Comparison of ENCODE assay signal across 9 cellular contexts in the genomic region with DNA sequence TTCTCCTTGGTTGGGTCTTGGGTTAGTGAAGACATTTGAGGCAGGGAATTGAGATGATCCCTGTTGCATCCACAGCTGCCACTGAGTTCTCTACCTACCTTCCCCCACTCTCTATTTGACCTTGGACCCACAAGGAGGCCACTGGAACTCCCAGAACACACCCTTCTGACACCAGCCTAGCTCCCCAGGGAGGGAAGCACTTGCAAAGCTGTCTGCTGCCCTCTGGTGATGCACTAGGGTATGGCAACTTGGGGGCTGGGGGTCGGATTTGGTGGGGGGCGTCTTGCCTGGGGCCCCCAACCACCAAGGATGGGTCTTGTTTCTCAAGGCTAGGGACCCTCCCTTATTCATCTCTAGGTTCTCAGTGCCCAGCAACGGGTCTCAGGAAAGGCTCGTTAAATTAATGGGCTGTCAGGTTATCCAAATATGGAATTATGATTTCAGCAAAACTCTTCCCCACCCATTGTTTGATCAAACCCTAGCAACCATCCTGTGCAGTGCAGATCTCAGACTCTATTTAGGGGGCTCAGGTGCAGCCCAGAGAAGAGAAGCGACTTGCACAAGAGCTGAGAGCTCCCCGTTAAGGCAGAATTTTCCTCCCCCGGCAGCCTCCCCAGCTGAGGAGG.
A peak's percentile ranks its signal among the peaks of the same experiment; 100 is the strongest.
DNase-seq lines count a peak whose midpoint lies in the region; ATAC-seq and TF ChIP-seq lines count a peak whose summit lies in the region.
"Had no signal": no experiment of that assay in that cellular context is flagged by ENCODE, and none has a peak within 500 bp of the region (broad histone marks: within the 10 kb centered on the region; RNA-seq: fewer than 3 reads in every experiment).

No MANE protein-coding gene starts in this region.

- H3K9me3 Mint-ChIP-seq in activated CD8-positive, alpha-beta T cell treated with anti-CD3 and anti-CD28 coated beads for 36 hours, result no peaks in the 10 kb centered on the region

- H2BK5ac ChIP-seq in mesendoderm (ENCODE audit: low read length), result no peak overlapping the region

- no peak overlapping the region for H4K8ac ChIP-seq in mesendoderm (ENCODE audit: low read depth, low read length)

- H2AK5ac ChIP-seq in mesendoderm (ENCODE audit: low read length), result no peak overlapping the region

- H3K18ac ChIP-seq in mesendoderm (ENCODE audit: low read length), result no peak overlapping the region

- H4K5ac ChIP-seq in mesendoderm (ENCODE audit: low read length), result no peak overlapping the region

- H3K36me3 Mint-ChIP-seq in activated CD8-positive, alpha-beta T cell treated with anti-CD3 and anti-CD28 coated beads for 36 hours (ENCODE audit: low read depth), result no peaks in the 10 kb centered on the region

- ATAC-seq in activated CD8-positive, alpha-beta T cell treated with anti-CD3 and anti-CD28 coated beads for 36 hours, result no peak
- no peak for ATAC-seq in GM19467 (IDR thresholded peaks at IDR 0.05; ENCODE audit: unreplicated experiment)

- H3K36me3 ChIP-seq in mesendoderm (ENCODE audit: control insufficient read depth, insufficient read depth, low read length), result no peaks in the 10 kb centered on the region

- no peak overlapping the region for H3K23ac ChIP-seq in mesendoderm (ENCODE audit: low read length)

- intact Hi-C loops in activated CD8-positive, alpha-beta T cell treated with anti-CD3 and anti-CD28 coated beads for 36 hours (cut with micrococcal nuclease), result no loop called here

- no peaks in the 10 kb centered on the region for H3K27me3 ChIP-seq in mesendoderm (ENCODE audit: insufficient read depth, low read length, poor library complexity)

- peaks cover 4% of the 10 kb centered on the region for H3K27me3 Mint-ChIP-seq in activated CD8-positive, alpha-beta T cell treated with anti-CD3 and anti-CD28 coated beads for 36 hours

- H3K79me1 ChIP-seq in mesendoderm (ENCODE audit: low read length), result no peaks in the 10 kb centered on the region

- CTCF ChIA-PET in activated CD8-positive, alpha-beta T cell treated with anti-CD3 and anti-CD28 coated beads for 36 hours (lab: Charles Lee), result interaction anchor here (0.6 kb wide), 1 partner anchor 11 kb away, joined by 3 read pairs; no protein-coding TSS in a partner anchor

- WGBS in mesendoderm (ENCODE audit: extremely low coverage, insufficient coverage, low lambda C conversion rate), result no CpG with 5 or more reads among the region's 7 CpGs

- DNase-seq in NCI-H1092 treated with DMSO at 0.1 percent for 48 hours (lab: John Stamatoyannopoulos, UW), result peak; percentile 28
- DNase-seq in NCI-H1092 (lab: John Stamatoyannopoulos, UW), result no peak
- DNase-seq in GM13976 (ENCODE audit: low spot score), result no peak
- DNase-seq in activated CD8-positive, alpha-beta T cell treated with anti-CD3 and anti-CD28 coated beads for 36 hours, result peak; percentile 23
- peak; percentile 32 for DNase-seq in mesendoderm
- DNase-seq in OCI-M2 (lab: John Stamatoyannopoulos, UW; ENCODE audit: unreplicated experiment), result no peak
- DNase-seq in CD1c-positive myeloid dendritic cell (ENCODE audit: extremely low spot score), result no peak
- DNase-seq: amygdala had no signal

- H3K27ac Mint-ChIP-seq in activated CD8-positive, alpha-beta T cell treated with anti-CD3 and anti-CD28 coated beads for 36 hours, result no peak overlapping the region

- H3K79me2 ChIP-seq in mesendoderm (ENCODE audit: control insufficient read depth, insufficient read depth, low read length), result no peaks in the 10 kb centered on the region

- H3K56ac ChIP-seq in mesendoderm (ENCODE audit: low read length), result no peak overlapping the region

- TF ChIP-seq CTCF in GM13976 (IDR thresholded peaks at IDR 0.05; ENCODE audit: borderline replicate concordance, control extremely low read depth, extremely low read depth, insufficient read depth, missing control alignments), result peak; percentile 39
- peak; percentile 47 for TF ChIP-seq CTCF in activated CD8-positive, alpha-beta T cell treated with anti-CD3 and anti-CD28 coated beads for 36 hours (IDR thresholded peaks at IDR 0.05)

- H3K4ac ChIP-seq in mesendoderm (ENCODE audit: low read depth, low read length), result no peak overlapping the region

- no peak overlapping the region for H3K4me3 Mint-ChIP-seq in activated CD8-positive, alpha-beta T cell treated with anti-CD3 and anti-CD28 coated beads for 36 hours

- no peak overlapping the region for H3K27ac ChIP-seq in mesendoderm (ENCODE audit: low read depth, low read length)

- in situ Hi-C loops in GM13976 (cut with MboI; ENCODE audit: low sequenced_read_pairs, unreplicated experiment), result no loop called here

- POLR2A ChIA-PET in activated CD8-positive, alpha-beta T cell treated with anti-CD3 and anti-CD28 coated beads for 36 hours (lab: Charles Lee), result no interaction called here

- H3K9ac ChIP-seq in mesendoderm (ENCODE audit: low read length), result no peak overlapping the region

- H3K4me2 ChIP-seq in mesendoderm (ENCODE audit: low read length), result no peak overlapping the region

- no peak overlapping the region for H2BK15ac ChIP-seq in mesendoderm (replicated peaks; ENCODE audit: low read depth)

- H3K4me1 ChIP-seq in mesendoderm (ENCODE audit: control insufficient read depth, low read depth, low read length), result no peaks in the 10 kb centered on the region

- no peaks in the 10 kb centered on the region for H3K4me1 Mint-ChIP-seq in activated CD8-positive, alpha-beta T cell treated with anti-CD3 and anti-CD28 coated beads for 36 hours (ENCODE audit: low read depth)

- no peak overlapping the region for H2BK120ac ChIP-seq in mesendoderm (ENCODE audit: low read depth, low read length)

- no peak overlapping the region for H3K4me3 ChIP-seq in mesendoderm (ENCODE audit: low read length)

Comparison
In these comparisons a context has a peak if more than half of its experiments do, and no peak if none do; other contexts are left out.
1. DNase-seq: peak in NCI-H1092 treated with DMSO at 0.1 percent for 48 hours (single experiment), activated CD8-positive, alpha-beta T cell treated with anti-CD3 and anti-CD28 coated beads for 36 hours (single experiment) and mesendoderm (single experiment); none in NCI-H1092 (single experiment), GM13976 (single experiment), OCI-M2 (single experiment) and CD1c-positive myeloid dendritic cell (single experiment).